2 cellular contexts compared by ENCODE assay signal in the genomic region with DNA sequence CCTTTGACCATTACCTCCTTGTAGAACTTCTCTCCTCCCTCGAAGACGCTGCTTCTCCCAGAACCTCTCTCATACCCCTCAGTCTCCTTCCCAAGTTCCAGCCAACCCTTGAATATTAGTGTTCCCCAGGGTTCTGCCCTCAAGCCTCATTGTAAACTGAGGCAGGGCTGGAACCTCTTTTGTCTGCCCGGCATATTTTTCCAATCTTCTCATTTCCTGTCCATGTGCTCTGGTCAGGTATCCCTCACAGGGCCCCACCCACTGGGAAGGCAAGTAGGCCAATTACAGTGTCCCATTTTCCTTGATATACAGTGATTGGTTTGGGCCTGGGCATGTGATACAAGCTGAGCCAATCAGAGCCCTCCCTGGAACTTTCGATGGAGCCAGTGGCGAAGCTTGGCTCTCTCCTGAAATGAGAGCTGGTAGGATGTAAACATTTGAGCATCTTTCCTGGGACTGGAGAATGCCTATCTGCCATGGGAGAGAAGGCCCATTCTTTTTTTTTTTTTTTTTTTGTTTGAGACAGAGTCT.
TF ChIP-seq lines count a peak whose summit lies in the region.

No MANE protein-coding gene starts in this region.

TF ChIP-seq in A549, 52 proteins besides CTCF, POLR2A, EP300 and RAD21 (continued from another document):
- TF ChIP-seq, protein P1, sequence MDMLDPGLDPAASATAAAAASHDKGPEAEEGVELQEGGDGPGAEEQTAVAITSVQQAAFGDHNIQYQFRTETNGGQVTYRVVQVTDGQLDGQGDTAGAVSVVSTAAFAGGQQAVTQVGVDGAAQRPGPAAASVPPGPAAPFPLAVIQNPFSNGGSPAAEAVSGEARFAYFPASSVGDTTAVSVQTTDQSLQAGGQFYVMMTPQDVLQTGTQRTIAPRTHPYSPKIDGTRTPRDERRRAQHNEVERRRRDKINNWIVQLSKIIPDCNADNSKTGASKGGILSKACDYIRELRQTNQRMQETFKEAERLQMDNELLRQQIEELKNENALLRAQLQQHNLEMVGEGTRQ (IDR thresholded peaks at IDR 0.05): peak; percentile 46; the same call in 1 of the 2 replicates

TF ChIP-seq in GM12878, 131 proteins besides CTCF, POLR2A, EP300 and RAD21 (continued from another document):
- peak; percentile 62 for TF ChIP-seq USF1 (IDR thresholded peaks at IDR 0.05; ENCODE audit: borderline replicate concordance, extremely low read length, insufficient read depth, low read depth, low read length)
- TF ChIP-seq DPF2 (IDR thresholded peaks at IDR 0.05): no peak
TF ChIP-seq in GM12878: peak in this region for 1.
